In the genomic region with DNA sequence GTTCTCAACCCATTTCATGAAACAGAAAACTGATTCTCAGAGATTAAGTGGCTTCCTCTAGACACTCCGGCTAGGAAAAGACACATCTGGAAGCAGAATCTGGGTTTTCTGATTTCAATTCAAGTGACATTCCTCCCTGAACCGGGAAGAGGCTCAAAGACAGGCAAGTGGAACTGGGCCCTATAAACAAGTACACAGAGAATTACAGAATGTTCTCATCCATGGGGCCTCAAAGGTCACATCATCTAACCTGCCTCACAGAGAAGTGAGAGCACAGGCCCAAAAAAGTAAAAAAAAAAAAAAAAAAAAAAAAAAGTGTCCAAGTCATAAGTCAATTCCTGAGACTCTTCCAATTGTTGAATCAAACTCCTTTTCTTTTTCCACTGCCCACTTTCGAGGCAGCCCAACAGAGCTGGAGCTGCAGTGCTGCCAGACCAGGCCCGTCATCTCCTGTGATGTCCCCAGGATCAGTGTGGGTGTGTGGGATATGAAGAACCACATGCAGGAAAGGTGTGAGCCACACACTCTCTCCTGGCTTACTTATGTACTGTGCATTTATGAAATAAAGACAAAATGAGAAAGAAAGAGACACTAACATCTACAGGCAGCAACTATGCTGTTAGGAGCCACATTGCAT, we compare ENCODE assay signal across 26 cellular contexts. TPM values are rescaled to one million over a fixed set of nuclear protein-coding genes. Genes with fewer than 3 reads are reported as not detected.
"Had no signal": no experiment of that assay in that cellular context is flagged by ENCODE, and none has a peak within 500 bp of the region (broad histone marks: within the 10 kb centered on the region; RNA-seq: fewer than 3 reads in every experiment).

No MANE protein-coding gene starts in this region.

- H3K9me3 ChIP-seq: breast epithelium, Peyer's patch, SJCRH30 had no signal

- H3K4me3 Mint-ChIP-seq: activated CD4-positive, alpha-beta T cell treated with anti-CD3 and anti-CD28 coated beads, Interleukin-2, amount 10 ng/mL, durations not matched to agents 24 days and 14 days; activated CD8-positive, alpha-beta memory T cell treated with anti-CD3 and anti-CD28 coated beads, Interleukin-2, amount 10 ng/mL, durations not matched to agents 7 days and 5 days; activated naive CD4-positive, alpha-beta T cell treated with anti-CD3 and anti-CD28 coated beads, Interleukin-2, amount 50 U/mL, for 24 hours; activated T-cell treated with anti-CD3 and anti-CD28 coated beads, Interleukin-2, amount 50 U/mL, for 24 hours; activated T-helper 1 cell treated with anti-CD3 and anti-CD28 coated beads, Interleukin-12 subunit alpha, Interleukin-12 subunit beta, Interleukin-2, Interleukin-4 antibody, amounts not matched to agents 30 ng/mL and 10 ng/mL and 1 ng/mL, durations not matched to agents 14 hours and 24 hours and 36 hours; T-helper 1 cell treated with Interleukin-12 subunit alpha and Interleukin-12 subunit beta and Interleukin-4 antibody, amounts not matched to agents 30 μg/mL and 1 μg/mL, for 36 hours; WTC11 had no signal

- H3K27ac ChIP-seq: Peyer's patch, RWPE1, SJCRH30 had no signal

- H3K4me3 ChIP-seq: breast epithelium, Peyer's patch, SJCRH30 had no signal

- DNase-seq: activated CD4-positive, alpha-beta T cell treated with anti-CD3 and anti-CD28 coated beads, Interleukin-2, amount 10 ng/mL, durations not matched to agents 24 days and 14 days; activated CD4-positive, alpha-beta T cell treated with anti-CD3 and anti-CD28 coated beads, Interleukin-2, amount 50 U/mL, for 48 hours; activated CD4-positive, CD25-positive, alpha-beta regulatory T cell treated with anti-CD3 and anti-CD28 coated beads, Interleukin-2, amount 50 U/mL, for 72 hours; activated CD8-positive, alpha-beta memory T cell treated with anti-CD3 and anti-CD28 coated beads, Interleukin-2, amount 10 ng/mL, durations not matched to agents 7 days and 5 days; activated effector memory CD4-positive, alpha-beta T cell treated with Interleukin-2 at 50 U/mL for 16 hours; activated naive CD4-positive, alpha-beta T cell; activated T-cell treated with anti-CD3 and anti-CD28 coated beads, Interleukin-2, amount 50 U/mL, for 24 hours; aorta; MM.1S; NCI-H1105 treated with DMSO at 0.1 percent for 48 hours; NCI-H146; NCI-H187 treated with DMSO at 0.1 percent for 48 hours; NCI-H2081 treated with DMSO at 0.1 percent for 48 hours; NCI-H446; NCI-H524; Peyer's patch; Right ventricle myocardium superior; SJCRH30; SW 1271 had no signal

- H3K36me3 Mint-ChIP-seq: activated CD8-positive, alpha-beta memory T cell treated with anti-CD3 and anti-CD28 coated beads, Interleukin-2, amount 10 ng/mL, durations not matched to agents 7 days and 5 days; activated naive CD4-positive, alpha-beta T cell treated with anti-CD3 and anti-CD28 coated beads, Interleukin-2, amount 50 U/mL, for 24 hours; WTC11 had no signal

- H3K4me1 ChIP-seq: breast epithelium, SJCRH30 had no signal

- H3K9me3 Mint-ChIP-seq: activated CD4-positive, alpha-beta T cell treated with anti-CD3 and anti-CD28 coated beads, Interleukin-2, amount 10 ng/mL, durations not matched to agents 24 days and 14 days; activated naive CD4-positive, alpha-beta T cell treated with anti-CD3 and anti-CD28 coated beads, Interleukin-2, amount 50 U/mL, for 24 hours; activated T-cell treated with anti-CD3 and anti-CD28 coated beads, Interleukin-2, amount 50 U/mL, for 24 hours; activated T-helper 1 cell treated with anti-CD3 and anti-CD28 coated beads, Interleukin-12 subunit alpha, Interleukin-12 subunit beta, Interleukin-2, Interleukin-4 antibody, amounts not matched to agents 30 ng/mL and 10 ng/mL and 1 ng/mL, durations not matched to agents 14 hours and 24 hours and 36 hours; T-helper 1 cell treated with Interleukin-12 subunit alpha and Interleukin-12 subunit beta and Interleukin-4 antibody, amounts not matched to agents 30 μg/mL and 1 μg/mL, for 36 hours; WTC11 had no signal

- ATAC-seq: activated CD8-positive, alpha-beta memory T cell treated with anti-CD3 and anti-CD28 coated beads, Interleukin-2, amount 10 ng/mL, durations not matched to agents 7 days and 5 days; SK-N-SH treated with all-trans-retinoic acid at 6 μM for 48 hours; WTC11 had no signal

- H3K36me3 ChIP-seq: breast epithelium, Peyer's patch, SJCRH30 had no signal

- H3K27me3 Mint-ChIP-seq: activated naive CD4-positive, alpha-beta T cell treated with anti-CD3 and anti-CD28 coated beads, Interleukin-2, amount 50 U/mL, for 24 hours; activated T-cell treated with anti-CD3 and anti-CD28 coated beads, Interleukin-2, amount 50 U/mL, for 24 hours had no signal

- H3K27me3 ChIP-seq: Peyer's patch had no signal

- H3K27ac Mint-ChIP-seq: activated CD4-positive, alpha-beta T cell treated with anti-CD3 and anti-CD28 coated beads, Interleukin-2, amount 10 ng/mL, durations not matched to agents 24 days and 14 days; activated CD8-positive, alpha-beta memory T cell treated with anti-CD3 and anti-CD28 coated beads, Interleukin-2, amount 10 ng/mL, durations not matched to agents 7 days and 5 days; activated naive CD4-positive, alpha-beta T cell treated with anti-CD3 and anti-CD28 coated beads, Interleukin-2, amount 50 U/mL, for 24 hours; activated T-cell treated with anti-CD3 and anti-CD28 coated beads, Interleukin-2, amount 50 U/mL, for 24 hours; activated T-helper 1 cell treated with anti-CD3 and anti-CD28 coated beads, Interleukin-12 subunit alpha, Interleukin-12 subunit beta, Interleukin-2, Interleukin-4 antibody, amounts not matched to agents 30 ng/mL and 10 ng/mL and 1 ng/mL, durations not matched to agents 14 hours and 24 hours and 36 hours; T-helper 1 cell treated with Interleukin-12 subunit alpha and Interleukin-12 subunit beta and Interleukin-4 antibody, amounts not matched to agents 30 μg/mL and 1 μg/mL, for 36 hours; WTC11 had no signal

RNA-seq across cellular contexts. Expression of a gene that starts 2.8 kb away (rescaled TPM):
- total RNA-seq: activated CD4-positive, alpha-beta T cell treated with anti-CD3 and anti-CD28 coated beads, Interleukin-2, amount 10 ng/mL, durations not matched to agents 24 days and 14 days; activated CD8-positive, alpha-beta memory T cell treated with anti-CD3 and anti-CD28 coated beads, Interleukin-2, amount 10 ng/mL, durations not matched to agents 7 days and 5 days; activated T-helper 1 cell treated with anti-CD3 and anti-CD28 coated beads, Interleukin-12 subunit alpha, Interleukin-12 subunit beta, Interleukin-2, Interleukin-4 antibody, amounts not matched to agents 30 ng/mL and 10 ng/mL and 1 ng/mL, durations not matched to agents 14 hours and 24 hours and 36 hours; breast epithelium; Right ventricle myocardium superior; SJCRH30; WTC11 had no signal
- polyA plus RNA-seq: aorta had no signal

RNA-seq across cellular contexts. Expression of a gene that starts 20.3 kb away (rescaled TPM):
- total RNA-seq: activated CD4-positive, alpha-beta T cell treated with anti-CD3 and anti-CD28 coated beads, Interleukin-2, amount 10 ng/mL, durations not matched to agents 24 days and 14 days; activated CD8-positive, alpha-beta memory T cell treated with anti-CD3 and anti-CD28 coated beads, Interleukin-2, amount 10 ng/mL, durations not matched to agents 7 days and 5 days; activated T-helper 1 cell treated with anti-CD3 and anti-CD28 coated beads, Interleukin-12 subunit alpha, Interleukin-12 subunit beta, Interleukin-2, Interleukin-4 antibody, amounts not matched to agents 30 ng/mL and 10 ng/mL and 1 ng/mL, durations not matched to agents 14 hours and 24 hours and 36 hours; aorta; Peyer's patch; Right ventricle myocardium superior; SJCRH30; WTC11 had no signal
- polyA plus RNA-seq: aorta had no signal

RNA-seq across cellular contexts. Expression of a gene that starts 31.0 kb away (rescaled TPM):
- total RNA-seq: activated CD4-positive, alpha-beta T cell treated with anti-CD3 and anti-CD28 coated beads, Interleukin-2, amount 10 ng/mL, durations not matched to agents 24 days and 14 days; activated CD8-positive, alpha-beta memory T cell treated with anti-CD3 and anti-CD28 coated beads, Interleukin-2, amount 10 ng/mL, durations not matched to agents 7 days and 5 days; activated T-helper 1 cell treated with anti-CD3 and anti-CD28 coated beads, Interleukin-12 subunit alpha, Interleukin-12 subunit beta, Interleukin-2, Interleukin-4 antibody, amounts not matched to agents 30 ng/mL and 10 ng/mL and 1 ng/mL, durations not matched to agents 14 hours and 24 hours and 36 hours; aorta; breast epithelium; Right ventricle myocardium superior; SJCRH30; WTC11 had no signal
